ENCODE assay signal across 8 cellular contexts in genomic region chr19:17235618-17236413, GRCh38. TPM values are rescaled to one million over a fixed set of nuclear protein-coding genes. Genes with fewer than 3 reads are reported as not detected.
A peak's percentile ranks its signal among the peaks of the same experiment; 100 is the strongest.
DNase-seq lines count a peak whose midpoint lies in the region; ATAC-seq, FAIRE-seq and TF ChIP-seq lines count a peak whose summit lies in the region.

No MANE protein-coding gene starts in this region.

- POLR2A ChIA-PET in A549 (lab: Yijun Ruan, JAX) = interaction anchor here (1.2 to 2.0 kb wide), 3 partner anchors 10 to 31 kb away, joined by 7 to 18 read pairs (median 16); partner anchors contain the start of genes BABAM1, OCEL1 and USE1

- H3K9me3 ChIP-seq in A549 = no peaks in the 10 kb centered on the region
- H3K9me3 ChIP-seq in SJSA1 (replicated peaks) = no peaks in the 10 kb centered on the region
- H3K9me3 ChIP-seq in parathyroid adenoma (ENCODE audit: control insufficient read depth, low read length) = no peaks in the 10 kb centered on the region
- H3K9me3 ChIP-seq in tibial nerve = no peaks in the 10 kb centered on the region

- H3K27ac Mint-ChIP-seq in activated naive CD4-positive, alpha-beta T cell treated with anti-CD3 and anti-CD28 coated beads, Interleukin-2, amount 50 U/mL, for 24 hours = no peak overlapping the region

- H3K4me2 ChIP-seq in A549 (peak overlapping the region; percentile 100), parathyroid adenoma (ENCODE audit: low read length) (peak overlapping the region; percentile 81)

- intact Hi-C loops in head of caudate nucleus (cut with DNase I) = loop anchor here (10.0 kb wide), 1 partner anchor 171 kb away; no protein-coding TSS in a partner anchor

- H3K79me2 ChIP-seq in parathyroid adenoma = peaks cover 11% of the 10 kb centered on the region

- TF ChIP-seq EP300 in A549 (IDR thresholded peaks at IDR 0.05) = no peak
- TF ChIP-seq EP300 in tibial nerve (IDR thresholded peaks at IDR 0.05) = no peak

- ATAC-seq in A549 = peak; percentile 59 to 79
- peak; percentile 67 for ATAC-seq in GM18861 (IDR thresholded peaks at IDR 0.05; ENCODE audit: unreplicated experiment)

- FAIRE-seq in A549 (lab: Jason Lieb, UNC) = no peak

- 0% methylated on average over 1 of the region's 81 CpGs for WGBS in A549 (ENCODE audit: missing lambda C conversion rate)
- WGBS in tibial nerve, 2 donors = 0 to 2% methylated on average over 3 of the region's 81 CpGs

- CTCF ChIA-PET in A549 (lab: Yijun Ruan, JAX) = interaction anchor here (0.6 to 10.0 kb wide), 17 partner anchors 8 to 167 kb away, joined by 3 to 62 read pairs (median 4); partner anchors contain the start of genes ANKLE1, OCEL1 and USHBP1

- peak overlapping the region; percentile 99 to 100 for H3K27ac ChIP-seq in A549
- 0 out of 2 replicates have a peak overlapping the region, but pooled peaks have one; percentile 37 for H3K27ac ChIP-seq in SJSA1
- peak overlapping the region; percentile 55 for H3K27ac ChIP-seq in parathyroid adenoma
- peak overlapping the region; percentile 47 to 78 (median 68) for H3K27ac ChIP-seq in tibial nerve

- H3K36me3 Mint-ChIP-seq in activated naive CD4-positive, alpha-beta T cell treated with anti-CD3 and anti-CD28 coated beads, Interleukin-2, amount 50 U/mL, for 24 hours = no peaks in the 10 kb centered on the region

- H3K4me1 ChIP-seq in A549 = peaks cover 60% of the 10 kb centered on the region
- H3K4me1 ChIP-seq in SJSA1 (replicated peaks) = peaks cover 15% of the 10 kb centered on the region
- peaks cover 16% of the 10 kb centered on the region for H3K4me1 ChIP-seq in parathyroid adenoma
- peaks cover 0 to 31% (median 17%) of the 10 kb centered on the region in 4 donors for H3K4me1 ChIP-seq in tibial nerve

- peak overlapping the region; percentile 64 for H2AFZ ChIP-seq in parathyroid adenoma

- H3K27me3 Mint-ChIP-seq in activated naive CD4-positive, alpha-beta T cell treated with anti-CD3 and anti-CD28 coated beads, Interleukin-2, amount 50 U/mL, for 24 hours = no peaks in the 10 kb centered on the region

- peak overlapping the region; percentile 84 for H3K4me3 Mint-ChIP-seq in activated naive CD4-positive, alpha-beta T cell treated with anti-CD3 and anti-CD28 coated beads, Interleukin-2, amount 50 U/mL, for 24 hours

- H3K4me1 Mint-ChIP-seq in activated naive CD4-positive, alpha-beta T cell treated with anti-CD3 and anti-CD28 coated beads, Interleukin-2, amount 50 U/mL, for 24 hours = peaks cover 15% of the 10 kb centered on the region

- TF ChIP-seq CTCF in A549 (IDR thresholded peaks at IDR 0.05) (peak; percentile 48), parathyroid adenoma (IDR thresholded peaks at IDR 0.05) (peak; percentile 59), tibial nerve (IDR thresholded peaks at IDR 0.05) (peak; percentile 55 to 79 (median 60))

- peak; percentile 22 to 29; a peak in 2 of 5 replicates for TF ChIP-seq RAD21 in A549 (conservative IDR thresholded peaks at IDR 0.05 in 1 of 2, IDR thresholded peaks at IDR 0.05 in 1 of 2)

- H3K27me3 ChIP-seq in SJSA1 (replicated peaks) (no peaks in the 10 kb centered on the region), parathyroid adenoma (ENCODE audit: control insufficient read depth, insufficient read depth, low read length) (no peaks in the 10 kb centered on the region), tibial nerve (no peaks in the 10 kb centered on the region)

- H3K9me3 Mint-ChIP-seq in activated naive CD4-positive, alpha-beta T cell treated with anti-CD3 and anti-CD28 coated beads, Interleukin-2, amount 50 U/mL, for 24 hours = no peaks in the 10 kb centered on the region

- DNase-seq in A549 (ENCODE audit: low read depth in 1 of 2, low spot score in 1 of 2) = peak in 1 of 2 experiments; percentile 88
- DNase-seq in HT1080 (ENCODE audit: low read depth) = peak; percentile 67
- peak; percentile 67 to 69 for DNase-seq in SJSA1 (ENCODE audit: low read depth in 1 of 2, low spot score in 2 of 2)
- DNase-seq in head of caudate nucleus = peak in 41 of 42 donors; percentile 62 to 93 (median 82)
- peak in 1 of 2 donors; percentile 54 for DNase-seq in tibial nerve (ENCODE audit: low spot score in 2 of 2)

- H3K36me3 ChIP-seq in SJSA1 (peaks cover 66% of the 10 kb centered on the region), parathyroid adenoma (ENCODE audit: control insufficient read depth, insufficient read depth, low read length) (no peaks in the 10 kb centered on the region), tibial nerve (peaks cover 0 to 64% (median 0%) of the 10 kb centered on the region in 3 donors)

- H3K9ac ChIP-seq in parathyroid adenoma = no peak overlapping the region

- H3K4me3 ChIP-seq in A549 (peak overlapping the region; percentile 88), SJSA1 (peak overlapping the region; percentile 54), parathyroid adenoma (ENCODE audit: low read depth, low read length) (peak overlapping the region; percentile 16), tibial nerve (peak overlapping the region; percentile 30 to 56 (median 39))

- TF ChIP-seq POLR2A in A549 (IDR thresholded peaks at IDR 0.05; ENCODE audit: low read length) (peak; percentile 34), tibial nerve (IDR thresholded peaks at IDR 0.05) (no peak)

TF ChIP-seq in A549, 52 proteins besides CTCF, POLR2A, EP300 and RAD21 (continues in another document):
- peak; percentile 17; the same call in 1 of the 2 replicates for TF ChIP-seq E2F6 (IDR thresholded peaks at IDR 0.05; ENCODE audit: borderline replicate concordance, low read depth)

RNA-seq across cellular contexts. Expression of gene OCEL1, which starts 9.8 kb away (rescaled TPM):
- 5.5 and 8.5 TPM in 2 replicates for polyA plus RNA-seq in A549 (2011; rRNA removed)
- 7.7 and 9.8 TPM in 2 replicates for polyA plus RNA-seq in A549 (2012; cell fraction: cytosol; rRNA removed)
- 9.2 and 9.3 TPM in 2 replicates for polyA plus RNA-seq in A549 (2012; cell fraction: nucleus; rRNA removed)
- 6.0 to 10.7 TPM (median 9.2 TPM) in 3 replicates for polyA plus RNA-seq in A549 (2017; fragmentation: RNase III; extraction: RNeasy Plus Mini Kit Qiagen cat#74134 plus additional on column Dnase treatment)
- polyA minus RNA-seq in A549 (2011; rRNA and poly(A)+ RNA removed) = 6.3 and 6.7 TPM in 2 replicates
- 3.6 and 8.1 TPM in 2 replicates for total RNA-seq in HT1080 (2014; rRNA removed; shearing (Covaris generic))
- 13.9 and 17.9 TPM in 2 replicates for polyA plus RNA-seq in HT1080 (2015; cell fraction: cytosol; rRNA removed)
- 10.3 and 15.4 TPM in 2 replicates for polyA plus RNA-seq in HT1080 (2015; cell fraction: nucleus; rRNA removed)
- 10.6 TPM in 1 of 2 replicates, not detected in the other for total RNA-seq in SJSA1 (2014; rRNA removed; shearing (Covaris generic))
- 10 to 100 TPM in 1 of 4 donors, 1 to 10 TPM in 3; 3.3 to 30.0 (median 5.8) TPM for total RNA-seq in tibial nerve

RNA-seq across cellular contexts. Expression of gene NR2F6, which starts 9.9 kb away (rescaled TPM):
- 30.4 and 31.9 TPM in 2 replicates for polyA plus RNA-seq in A549 (2011; rRNA removed)
- 68.5 and 118 TPM in 2 replicates for polyA plus RNA-seq in A549 (2012; cell fraction: cytosol; rRNA removed)
- polyA plus RNA-seq in A549 (2012; cell fraction: nucleus; rRNA removed) = 86.5 and 152 TPM in 2 replicates
- polyA plus RNA-seq in A549 (2017; fragmentation: RNase III; extraction: RNeasy Plus Mini Kit Qiagen cat#74134 plus additional on column Dnase treatment) = 37.7 to 42.4 TPM (median 42.1 TPM) in 3 replicates
- 18.0 and 28.2 TPM in 2 replicates for polyA minus RNA-seq in A549 (2011; rRNA and poly(A)+ RNA removed)
- total RNA-seq in HT1080 (2014; rRNA removed; shearing (Covaris generic)) = 84.2 and 89.7 TPM in 2 replicates
- 51.5 and 53.1 TPM in 2 replicates for polyA plus RNA-seq in HT1080 (2015; cell fraction: cytosol; rRNA removed)
- polyA plus RNA-seq in HT1080 (2015; cell fraction: nucleus; rRNA removed) = 44.5 and 49.1 TPM in 2 replicates
- total RNA-seq in SJSA1 (2014; rRNA removed; shearing (Covaris generic)) = 55.1 and 64.8 TPM in 2 replicates
- 10 to 100 TPM; 30.0 to 46.0 (median 39.5) TPM for total RNA-seq in tibial nerve

RNA-seq across cellular contexts. Expression of gene USE1, which starts 20.7 kb away (rescaled TPM):
- polyA plus RNA-seq in A549 (2011; rRNA removed) = 10.1 and 10.2 TPM in 2 replicates
- 23.8 and 28.6 TPM in 2 replicates for polyA plus RNA-seq in A549 (2012; cell fraction: cytosol; rRNA removed)
- polyA plus RNA-seq in A549 (2012; cell fraction: nucleus; rRNA removed) = 18.2 and 19.8 TPM in 2 replicates
- polyA plus RNA-seq in A549 (2017; fragmentation: RNase III; extraction: RNeasy Plus Mini Kit Qiagen cat#74134 plus additional on column Dnase treatment) = 15.5 to 18.4 TPM (median 16.5 TPM) in 3 replicates
- polyA minus RNA-seq in A549 (2011; rRNA and poly(A)+ RNA removed) = 8.7 and 11.7 TPM in 2 replicates
- 30.5 and 36.4 TPM in 2 replicates for total RNA-seq in HT1080 (2014; rRNA removed; shearing (Covaris generic))
- 47.4 and 48.5 TPM in 2 replicates for polyA plus RNA-seq in HT1080 (2015; cell fraction: cytosol; rRNA removed)
- 33.4 and 40.4 TPM in 2 replicates for polyA plus RNA-seq in HT1080 (2015; cell fraction: nucleus; rRNA removed)
- 23.1 and 38.4 TPM in 2 replicates for total RNA-seq in SJSA1 (2014; rRNA removed; shearing (Covaris generic))
- total RNA-seq in tibial nerve = 10 to 100 TPM; 17.4 to 50.0 (median 28.0) TPM

RNA-seq across cellular contexts. Expression of gene USHBP1, which starts 28.7 kb away (rescaled TPM):
- polyA plus RNA-seq in A549 (2011; rRNA removed) = 0.03 and 0.04 TPM in 2 replicates
- polyA plus RNA-seq in A549 (2012; cell fraction: cytosol; rRNA removed) = 0.03 TPM in 2 replicates
- polyA plus RNA-seq in A549 (2012; cell fraction: nucleus; rRNA removed) = 0.10 and 0.12 TPM in 2 replicates
- polyA plus RNA-seq in A549 (2017; fragmentation: RNase III; extraction: RNeasy Plus Mini Kit Qiagen cat#74134 plus additional on column Dnase treatment) = not detected in 3 replicates
- polyA minus RNA-seq in A549 (2011; rRNA and poly(A)+ RNA removed) = 0.08 TPM in 1 of 2 replicates, not detected in the other
- 0.07 TPM in 1 of 2 replicates, not detected in the other for total RNA-seq in HT1080 (2014; rRNA removed; shearing (Covaris generic))
- not detected in 2 replicates for polyA plus RNA-seq in HT1080 (2015; cell fraction: cytosol; rRNA removed)
- 0.06 TPM in 1 of 2 replicates, not detected in the other for polyA plus RNA-seq in HT1080 (2015; cell fraction: nucleus; rRNA removed)
- not detected in 2 replicates for total RNA-seq in SJSA1 (2014; rRNA removed; shearing (Covaris generic))
- 10 to 100 TPM in 2 of 4 donors, 1 to 10 TPM in 2; 3.1 to 29.4 (median 17.5) TPM for total RNA-seq in tibial nerve

RNA-seq across cellular contexts. Expression of gene BABAM1, which starts 31.4 kb away (rescaled TPM):
- polyA plus RNA-seq in A549 (2011; rRNA removed) (52.1 and 56.0 TPM in 2 replicates), A549 (2017; fragmentation: RNase III; extraction: RNeasy Plus Mini Kit Qiagen cat#74134 plus additional on column Dnase treatment) (64.0 to 67.6 TPM (median 65.7 TPM) in 3 replicates)
- polyA plus RNA-seq in A549 (2012; cell fraction: cytosol; rRNA removed) = 86.5 and 87.5 TPM in 2 replicates
- polyA plus RNA-seq in A549 (2012; cell fraction: nucleus; rRNA removed) = 96.9 and 101 TPM in 2 replicates
- polyA minus RNA-seq in A549 (2011; rRNA and poly(A)+ RNA removed) = 18.7 and 20.4 TPM in 2 replicates
- total RNA-seq in HT1080 (2014; rRNA removed; shearing (Covaris generic)) = 248 and 260 TPM in 2 replicates
- polyA plus RNA-seq in HT1080 (2015; cell fraction: cytosol; rRNA removed) = 138 and 150 TPM in 2 replicates
- polyA plus RNA-seq in HT1080 (2015; cell fraction: nucleus; rRNA removed) = 137 and 168 TPM in 2 replicates
- total RNA-seq in SJSA1 (2014; rRNA removed; shearing (Covaris generic)) = 138 and 146 TPM in 2 replicates
- total RNA-seq in tibial nerve = 10 to 100 TPM; 60.0 to 72.0 (median 67.0) TPM

Comparison
In these comparisons a context has a peak if more than half of its experiments do, and no peak if none do; other contexts are left out.
1. H3K27ac ChIP-seq: peak in every context shown above with its lines; median percentile 100 in A549; 68 in tibial nerve; 55 in parathyroid adenoma; 37 in SJSA1.
2. H3K4me3 ChIP-seq: peak in every context shown above with its lines; median percentile 88 in A549; 54 in SJSA1; 39 in tibial nerve; 16 in parathyroid adenoma.